Comparison of ENCODE assay signal across 31 cellular contexts in the genomic region with DNA sequence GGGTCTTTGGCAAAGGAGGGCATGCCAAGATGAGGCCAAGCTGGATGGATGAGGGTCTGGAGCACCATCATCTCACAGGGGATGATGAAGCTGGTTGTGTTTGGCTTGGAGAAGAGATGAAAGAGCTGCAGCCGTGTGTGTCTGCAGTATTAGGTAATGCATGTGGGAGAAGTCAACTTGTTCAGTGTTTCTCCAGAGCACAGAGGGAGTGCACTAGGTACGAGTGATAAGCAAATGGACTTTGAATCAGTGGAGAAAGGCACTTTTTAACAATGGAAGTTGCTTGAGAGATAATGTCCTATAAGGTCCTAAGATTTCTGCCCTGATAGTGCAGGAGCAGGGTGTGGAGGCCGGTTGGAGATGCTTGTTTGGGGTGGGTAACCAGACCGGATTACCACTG. TPM values are rescaled to one million over a fixed set of nuclear protein-coding genes. Genes with fewer than 3 reads are reported as not detected.
"Had no signal": no experiment of that assay in that cellular context is flagged by ENCODE, and none has a peak within 500 bp of the region (broad histone marks: within the 10 kb centered on the region; RNA-seq: fewer than 3 reads in every experiment).

No MANE protein-coding gene starts in this region.

- H3K9me3 ChIP-seq: lower lobe of right lung, pancreas, prostate gland, sigmoid colon, testis, thyroid gland, transverse colon, upper lobe of left lung, vagina had no signal

- H3K36me3 ChIP-seq: lower lobe of right lung, pancreas, prostate gland, sigmoid colon, thyroid gland, transverse colon, upper lobe of left lung, vagina had no signal

- H3K9me3 Mint-ChIP-seq: stimulated activated memory B cell treated with anti-CD40 and anti-IgM and Interleukin-4, amounts not matched to agents 10 μg/mL and 1 μg/mL and 100 μg/mL, for 72 hours; stimulated activated naive CD8-positive, alpha-beta T cell treated with anti-CD3 and anti-CD28 coated beads, Interleukin-15, amount 100 ng/mL, for 72 hours had no signal

- H3K4me3 ChIP-seq: lower lobe of right lung, pancreas, prostate gland, sigmoid colon, smooth muscle cell, testis, thyroid gland, transverse colon, upper lobe of left lung, vagina had no signal

- DNase-seq: islet precursor cell; left ventricle myocardium superior; lower lobe of right lung; mammary epithelial cell; mesenchymal stem cell; naive thymus-derived CD8-positive, alpha-beta T cell; nucleus accumbens; pancreas; posterior cingulate gyrus; retina; right cardiac atrium; sigmoid colon; stimulated activated CD4-positive, alpha-beta T cell treated with anti-CD3 and anti-CD28 coated beads, Interleukin-1b, Interleukin-23, amount 100 ng/mL, for 48 hours; stimulated activated CD4-positive, alpha-beta T cell treated with anti-CD3 and anti-CD28 coated beads, Interleukin-2, amount 100 ng/mL, for 48 hours; stimulated activated CD4-positive, alpha-beta T cell treated with anti-CD3 and anti-CD28 coated beads, Interleukin-4, amount 100 ng/mL, for 4 hours; stimulated activated CD8-positive, alpha-beta memory T cell treated with anti-CD3 and anti-CD28 coated beads, Interleukin-4, amount 100 ng/mL, for 48 hours; stimulated activated naive CD4-positive, alpha-beta T cell treated with Interleukin-2 at 50 U/mL for 16 hours; stimulated activated naive CD8-positive, alpha-beta T cell treated with anti-CD3 and anti-CD28 coated beads, Interleukin-15, amount 100 ng/mL, for 72 hours; testis; thyroid gland; transverse colon; upper lobe of left lung had no signal

- H3K27ac ChIP-seq: lower lobe of right lung, pancreas, prostate gland, sigmoid colon, testis, thyroid gland, transverse colon, upper lobe of left lung, vagina had no signal

- H3K27me3 ChIP-seq: pancreas, sigmoid colon, testis, thyroid gland, transverse colon, upper lobe of left lung, vagina had no signal

- ATAC-seq: left ventricle myocardium superior; lower lobe of right lung; naive thymus-derived CD8-positive, alpha-beta T cell; pancreas; right cardiac atrium; stimulated activated memory B cell treated with anti-CD40 and anti-IgM and Interleukin-4, amounts not matched to agents 10 μg/mL and 1 μg/mL and 100 μg/mL, for 72 hours; stimulated activated naive CD8-positive, alpha-beta T cell treated with anti-CD3 and anti-CD28 coated beads, Interleukin-15, amount 100 ng/mL, for 72 hours had no signal

- H3K4me1 ChIP-seq: lower lobe of right lung, pancreas, prostate gland, sigmoid colon, testis, transverse colon, upper lobe of left lung, vagina had no signal

- H3K27ac Mint-ChIP-seq: naive thymus-derived CD8-positive, alpha-beta T cell; nephron; stimulated activated memory B cell treated with anti-CD40 and anti-IgM and Interleukin-4, amounts not matched to agents 10 μg/mL and 1 μg/mL and 100 μg/mL, for 72 hours; stimulated activated naive CD8-positive, alpha-beta T cell treated with anti-CD3 and anti-CD28 coated beads, Interleukin-15, amount 100 ng/mL, for 72 hours had no signal

- H3K36me3 Mint-ChIP-seq: stimulated activated memory B cell treated with anti-CD40 and anti-IgM and Interleukin-4, amounts not matched to agents 10 μg/mL and 1 μg/mL and 100 μg/mL, for 72 hours had no signal

- H3K4me2 ChIP-seq: smooth muscle cell had no signal

- H3K27me3 Mint-ChIP-seq: stimulated activated naive CD8-positive, alpha-beta T cell treated with anti-CD3 and anti-CD28 coated beads, Interleukin-15, amount 100 ng/mL, for 72 hours had no signal

- H3K4me1 Mint-ChIP-seq: nephron; neural crest cell; stimulated activated memory B cell treated with anti-CD40 and anti-IgM and Interleukin-4, amounts not matched to agents 10 μg/mL and 1 μg/mL and 100 μg/mL, for 72 hours had no signal

- H3K4me3 Mint-ChIP-seq: naive thymus-derived CD8-positive, alpha-beta T cell; nephron; neural crest cell; stimulated activated memory B cell treated with anti-CD40 and anti-IgM and Interleukin-4, amounts not matched to agents 10 μg/mL and 1 μg/mL and 100 μg/mL, for 72 hours; stimulated activated naive CD8-positive, alpha-beta T cell treated with anti-CD3 and anti-CD28 coated beads, Interleukin-15, amount 100 ng/mL, for 72 hours had no signal

RNA-seq across cellular contexts. Expression of a gene that starts 36.0 kb away (rescaled TPM):
- total RNA-seq: kidney epithelial cell; left ventricle myocardium superior; lower lobe of right lung; mammary epithelial cell; mucosa of gallbladder; naive thymus-derived CD8-positive, alpha-beta T cell; neural crest cell; transverse colon; vagina had no signal
- polyA plus RNA-seq: smooth muscle cell, urinary bladder had no signal
